1 cellular context compared by ENCODE assay signal in genomic region chr10:11483189-11484148, GRCh38.
TF ChIP-seq lines count a peak whose summit lies in the region.

No MANE protein-coding gene starts in this region.

TF ChIP-seq in GM23338, 12 proteins besides CTCF, POLR2A, EP300 and RAD21 (continued from another document):
- no peak for TF ChIP-seq ZNF462 (CRISPR knock-in tag; IDR thresholded peaks at IDR 0.05)
- TF ChIP-seq ZNF114 (CRISPR knock-in tag; IDR thresholded peaks at IDR 0.05): no peak
- TF ChIP-seq EZH2 (IDR thresholded peaks at IDR 0.05; ENCODE audit: low read depth, unreplicated experiment): no peak
- no peak for TF ChIP-seq REST (IDR thresholded peaks at IDR 0.05; ENCODE audit: unreplicated experiment)
- no peak for TF ChIP-seq ZNF331 (CRISPR knock-in tag; IDR thresholded peaks at IDR 0.05; ENCODE audit: low read depth)
- TF ChIP-seq ETS1 (IDR thresholded peaks at IDR 0.05): no peak
- no peak for TF ChIP-seq CREB1 (CRISPR knock-in tag; IDR thresholded peaks at IDR 0.05; ENCODE audit: low read depth)
- TF ChIP-seq JUNB (IDR thresholded peaks at IDR 0.05; ENCODE audit: unreplicated experiment): no peak
- TF ChIP-seq STAT1 (IDR thresholded peaks at IDR 0.05; ENCODE audit: unreplicated experiment): no peak
- TF ChIP-seq NANOG (IDR thresholded peaks at IDR 0.05; ENCODE audit: borderline replicate concordance): no peak
- no peak for TF ChIP-seq EZH2phosphoT487 (IDR thresholded peaks at IDR 0.05; ENCODE audit: unreplicated experiment)
